In the genomic region with DNA sequence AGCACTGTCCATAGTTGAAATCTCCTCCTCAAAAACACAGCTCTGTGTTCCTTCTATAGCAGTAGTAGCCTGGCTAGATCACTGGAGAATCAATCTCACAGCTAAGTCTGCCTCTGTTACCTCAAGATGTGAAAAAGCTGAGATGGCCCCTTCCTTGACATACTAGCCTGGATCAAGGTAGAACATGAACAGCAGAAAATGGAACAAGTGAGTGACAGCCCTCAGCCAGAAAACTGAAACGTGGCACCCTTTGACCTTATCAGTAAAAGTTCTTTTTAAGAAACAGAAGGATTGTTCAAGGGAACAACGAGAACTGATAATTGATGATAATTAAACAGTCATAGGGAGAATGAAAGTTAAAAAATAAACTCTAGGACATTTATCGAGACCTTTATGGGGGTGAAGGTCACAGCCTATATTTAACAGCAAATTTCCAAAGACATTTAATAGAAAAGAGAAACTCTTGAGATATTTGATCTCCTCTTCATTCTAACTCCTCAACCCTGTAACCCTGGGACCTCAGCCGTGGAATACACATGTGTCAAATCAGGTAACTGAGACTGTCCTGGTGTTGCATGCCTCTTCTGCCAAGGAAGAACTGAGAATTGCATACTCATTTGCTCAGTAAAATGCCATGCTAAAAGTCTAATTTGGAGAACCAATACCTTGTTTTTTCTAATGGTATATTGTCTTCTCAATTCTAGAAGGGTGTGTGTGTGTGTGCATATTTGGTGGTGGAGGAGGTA, we compare ENCODE assay signal across 17 cellular contexts.
"Had no signal": no experiment of that assay in that cellular context is flagged by ENCODE, and none has a peak within 500 bp of the region (broad histone marks: within the 10 kb centered on the region; RNA-seq: fewer than 3 reads in every experiment).

No MANE protein-coding gene starts in this region.

- ATAC-seq: gastroesophageal sphincter; left colon; stimulated activated effector memory CD8-positive, alpha-beta T cell treated with anti-CD3 and anti-CD28 coated beads, Interleukin-12 subunit alpha, Interleukin-12 subunit beta, amount 100 ng/mL, for 72 hours had no signal

- H3K36me3 ChIP-seq: colonic mucosa, esophagus squamous epithelium, gastroesophageal sphincter, sigmoid colon had no signal

- H3K4me3 ChIP-seq: colonic mucosa, esophagus squamous epithelium, gastroesophageal sphincter, sigmoid colon, skin epidermis had no signal

- H3K36me3 Mint-ChIP-seq: stimulated activated effector memory CD8-positive, alpha-beta T cell treated with anti-CD3 and anti-CD28 coated beads, Interleukin-12 subunit alpha, Interleukin-12 subunit beta, amount 100 ng/mL, for 72 hours; type B pancreatic cell had no signal

- H3K27me3 ChIP-seq: colonic mucosa, esophagus squamous epithelium, gastroesophageal sphincter, sigmoid colon had no signal

- DNase-seq: colonic mucosa; dermis blood vessel endothelial cell; esophagus squamous epithelium; foreskin fibroblast; glutamatergic neuron; left colon; mesendoderm; naive B cell; nephron progenitor cell; posterior cingulate gyrus; sigmoid colon; stimulated activated CD4-positive, alpha-beta T cell treated with anti-CD3 and anti-CD28 coated beads, Interleukin-12 subunit alpha, Interleukin-12 subunit beta, amount 100 ng/mL, for 4 hours; stimulated activated CD8-positive, alpha-beta memory T cell treated with anti-CD3 and anti-CD28 coated beads, Interleukin-4, amount 100 ng/mL, for 48 hours had no signal

- H3K27ac Mint-ChIP-seq: nephron progenitor cell; stimulated activated effector memory CD8-positive, alpha-beta T cell treated with anti-CD3 and anti-CD28 coated beads, Interleukin-12 subunit alpha, Interleukin-12 subunit beta, amount 100 ng/mL, for 72 hours; type B pancreatic cell had no signal

- H3K27me3 Mint-ChIP-seq: naive B cell, type B pancreatic cell had no signal

- H3K4me1 ChIP-seq: colonic mucosa, gastroesophageal sphincter, sigmoid colon had no signal

- H3K9me3 ChIP-seq: colonic mucosa, esophagus squamous epithelium, gastroesophageal sphincter, sigmoid colon had no signal

- H3K4me3 Mint-ChIP-seq: naive B cell; nephron progenitor cell; stimulated activated effector memory CD8-positive, alpha-beta T cell treated with anti-CD3 and anti-CD28 coated beads, Interleukin-12 subunit alpha, Interleukin-12 subunit beta, amount 100 ng/mL, for 72 hours; type B pancreatic cell had no signal

- H3K27ac ChIP-seq: colonic mucosa, esophagus squamous epithelium, gastroesophageal sphincter, sigmoid colon, skin epidermis had no signal

- H3K9me3 Mint-ChIP-seq: stimulated activated effector memory CD8-positive, alpha-beta T cell treated with anti-CD3 and anti-CD28 coated beads, Interleukin-12 subunit alpha, Interleukin-12 subunit beta, amount 100 ng/mL, for 72 hours had no signal
